11 cellular contexts compared by ENCODE assay signal in genomic region chr16:2284797-2285576, GRCh38. TPM values are rescaled to one million over a fixed set of nuclear protein-coding genes. Genes with fewer than 3 reads are reported as not detected.
DNase-seq lines count a peak whose midpoint lies in the region; ATAC-seq, FAIRE-seq and TF ChIP-seq lines count a peak whose summit lies in the region.
"Had no signal": no experiment of that assay in that cellular context is flagged by ENCODE, and none has a peak within 500 bp of the region (broad histone marks: within the 10 kb centered on the region; RNA-seq: fewer than 3 reads in every experiment).

No MANE protein-coding gene starts in this region.

- no peaks in the 10 kb centered on the region for H3K9me3 Mint-ChIP-seq in activated T-helper 17 cell treated with anti-CD3 and anti-CD28 coated beads, Interleukin-2, amount 50 U/mL, for 72 hours
- H3K9me3 Mint-ChIP-seq in activated CD4-positive, alpha-beta memory T cell treated with anti-CD3 and anti-CD28 coated beads for 36 hours, result no peaks in the 10 kb centered on the region
- H3K9me3 Mint-ChIP-seq: CD4-positive, CD25-positive, alpha-beta regulatory T cell had no signal

- no peak for FAIRE-seq in kidney (lab: Jason Lieb, UNC)

- no peak for ATAC-seq in DND-41 (ENCODE audit: insufficient read depth, low read depth)
- ATAC-seq in activated T-helper 17 cell treated with anti-CD3 and anti-CD28 coated beads, Interleukin-2, amount 50 U/mL, for 72 hours (replicated peaks), result no peak

- H3K9ac ChIP-seq in DND-41 (ENCODE audit: low read depth, low read length), result no peak overlapping the region
- no peak overlapping the region for H3K9ac ChIP-seq in kidney (ENCODE audit: low read length in 2 of 2)
- H3K9ac ChIP-seq: BLaER1 treated with 17β-estradiol and CSF1 and Interleukin-3, amounts not matched to agents 10 nM and 100 nM had no signal

- DNase-seq in DND-41 (no peak), WERI-Rb-1 (no peak), kidney (peak; percentile 66), spleen (peak; percentile 59), NCI-H524 treated with DMSO at 0.1 percent for 48 hours (lab: John Stamatoyannopoulos, UW) (no peak)
- DNase-seq in activated CD4-positive, alpha-beta memory T cell treated with anti-CD3 and anti-CD28 coated beads for 36 hours, result no peak
- DNase-seq: ACHN; CD4-positive, CD25-positive, alpha-beta regulatory T cell; DMS53 had no signal

- no peaks in the 10 kb centered on the region for H3K27me3 Mint-ChIP-seq in activated T-helper 17 cell treated with anti-CD3 and anti-CD28 coated beads, Interleukin-2, amount 50 U/mL, for 72 hours
- no peaks in the 10 kb centered on the region for H3K27me3 Mint-ChIP-seq in activated CD4-positive, alpha-beta memory T cell treated with anti-CD3 and anti-CD28 coated beads for 36 hours
- H3K27me3 Mint-ChIP-seq: CD4-positive, CD25-positive, alpha-beta regulatory T cell had no signal

- no peaks in the 10 kb centered on the region for H3K27me3 ChIP-seq in DND-41 (ENCODE audit: insufficient read depth, low read length, poor library complexity)
- H3K27me3 ChIP-seq in WERI-Rb-1 (ENCODE audit: insufficient read depth, low read depth, severe bottlenecking), result no peaks in the 10 kb centered on the region
- H3K27me3 ChIP-seq in spleen (replicated peaks in 1 of 7), result no peaks in the 10 kb centered on the region
- H3K27me3 ChIP-seq: BLaER1 treated with 17β-estradiol and CSF1 and Interleukin-3, amounts not matched to agents 10 nM and 100 nM had no signal

- no peak overlapping the region for H3K27ac ChIP-seq in DND-41 (ENCODE audit: low read length)
- peak overlapping the region; percentile 92 for H3K27ac ChIP-seq in WERI-Rb-1
- no peak overlapping the region for H3K27ac ChIP-seq in kidney (ENCODE audit: low read depth in 2 of 2, low read length in 2 of 2)
- H3K27ac ChIP-seq in spleen, result no peak overlapping the region
- H3K27ac ChIP-seq: BLaER1 treated with 17β-estradiol and CSF1 and Interleukin-3, amounts not matched to agents 10 nM and 100 nM had no signal

- CTCF ChIA-PET in activated CD4-positive, alpha-beta memory T cell treated with anti-CD3 and anti-CD28 coated beads for 36 hours (lab: Charles Lee), result no interaction called here

- H3K9me3 ChIP-seq in DND-41 (ENCODE audit: insufficient read depth, low read length, severe bottlenecking) (no peaks in the 10 kb centered on the region), WERI-Rb-1 (ENCODE audit: severe bottlenecking) (peaks cover 5% of the 10 kb centered on the region), kidney (ENCODE audit: control insufficient read depth in 1 of 2, low read length in 2 of 2) (no peaks in the 10 kb centered on the region), spleen (no peaks in the 10 kb centered on the region)
- H3K9me3 ChIP-seq: BLaER1 treated with 17β-estradiol and CSF1 and Interleukin-3, amounts not matched to agents 10 nM and 100 nM had no signal

- TF ChIP-seq CTCF in DND-41 (IDR thresholded peaks at IDR 0.05; ENCODE audit: borderline replicate concordance, extremely low read depth, low read length, poor library complexity, severe bottlenecking) (peak; percentile 3), WERI-Rb-1 (IDR thresholded peaks at IDR 0.05; ENCODE audit: low read depth, low read length) (no peak), kidney (IDR thresholded peaks at IDR 0.05; ENCODE audit: borderline replicate concordance, extremely low read depth, insufficient read depth) (no peak), spleen (IDR thresholded peaks at IDR 0.05 in 8 of 11, conservative IDR thresholded peaks at IDR 0.05 in 3 of 11) (no peak)

- H3K4me1 ChIP-seq in DND-41 (ENCODE audit: insufficient read depth, low read length), result no peaks in the 10 kb centered on the region
- H3K4me1 ChIP-seq in kidney (ENCODE audit: control insufficient read depth in 1 of 2, insufficient read depth in 1 of 2, low read depth in 1 of 2, low read length in 2 of 2), result no peaks in the 10 kb centered on the region
- no peaks in the 10 kb centered on the region for H3K4me1 ChIP-seq in spleen

- no peak overlapping the region for H2AFZ ChIP-seq in DND-41 (ENCODE audit: low read depth, low read length)

- H3K4me3 Mint-ChIP-seq in activated T-helper 17 cell treated with anti-CD3 and anti-CD28 coated beads, Interleukin-2, amount 50 U/mL, for 72 hours, result no peak overlapping the region
- no peak overlapping the region for H3K4me3 Mint-ChIP-seq in activated CD4-positive, alpha-beta memory T cell treated with anti-CD3 and anti-CD28 coated beads for 36 hours

- 86 to 95% (median 89%) methylated on average over 23 to 35 of the region's 35 CpGs for WGBS in spleen, 5 donors

- no peaks in the 10 kb centered on the region; the same call in 1 of the 2 replicates for H4K20me1 ChIP-seq in DND-41 (ENCODE audit: insufficient read depth, low read length)
- H4K20me1 ChIP-seq: BLaER1 treated with 17β-estradiol and CSF1 and Interleukin-3, amounts not matched to agents 10 nM and 100 nM had no signal

- no peaks in the 10 kb centered on the region for H3K36me3 ChIP-seq in DND-41 (ENCODE audit: insufficient read depth, low read length)
- H3K36me3 ChIP-seq in WERI-Rb-1, result peaks cover 55% of the 10 kb centered on the region
- H3K36me3 ChIP-seq in kidney (ENCODE audit: control insufficient read depth in 1 of 2, insufficient read depth in 2 of 2, low read length in 2 of 2), result no peaks in the 10 kb centered on the region
- H3K36me3 ChIP-seq in spleen, result peaks cover 0 to 76% (median 9%) of the 10 kb centered on the region in 6 donors

- POLR2A ChIA-PET in activated CD4-positive, alpha-beta memory T cell treated with anti-CD3 and anti-CD28 coated beads for 36 hours (lab: Charles Lee), result no interaction called here

- H3K4me3 ChIP-seq in DND-41 (ENCODE audit: low read depth in 1 of 2, low read length in 2 of 2), result no peak overlapping the region
- no peak overlapping the region for H3K4me3 ChIP-seq in WERI-Rb-1 (ENCODE audit: low read depth, low read length)
- H3K4me3 ChIP-seq in kidney (ENCODE audit: low read length in 2 of 2), result no peak overlapping the region
- H3K4me3 ChIP-seq in spleen, result no peak overlapping the region
- H3K4me3 ChIP-seq: BLaER1 treated with 17β-estradiol and CSF1 and Interleukin-3, amounts not matched to agents 10 nM and 100 nM had no signal

- no peaks in the 10 kb centered on the region for H3K36me3 Mint-ChIP-seq in activated T-helper 17 cell treated with anti-CD3 and anti-CD28 coated beads, Interleukin-2, amount 50 U/mL, for 72 hours (ENCODE audit: low read depth)
- H3K36me3 Mint-ChIP-seq in activated CD4-positive, alpha-beta memory T cell treated with anti-CD3 and anti-CD28 coated beads for 36 hours, result peaks cover 3% of the 10 kb centered on the region

- no peaks in the 10 kb centered on the region for H3K79me2 ChIP-seq in DND-41 (ENCODE audit: insufficient read depth, low read length)

- H3K4me1 Mint-ChIP-seq in activated T-helper 17 cell treated with anti-CD3 and anti-CD28 coated beads, Interleukin-2, amount 50 U/mL, for 72 hours, result no peaks in the 10 kb centered on the region
- no peaks in the 10 kb centered on the region for H3K4me1 Mint-ChIP-seq in activated CD4-positive, alpha-beta memory T cell treated with anti-CD3 and anti-CD28 coated beads for 36 hours (ENCODE audit: low read depth)
- H3K4me1 Mint-ChIP-seq: CD4-positive, CD25-positive, alpha-beta regulatory T cell had no signal

- H3K4me2 ChIP-seq in DND-41 (ENCODE audit: insufficient read depth, low read length), result no peak overlapping the region
- H3K4me2 ChIP-seq: BLaER1 treated with 17β-estradiol and CSF1 and Interleukin-3, amounts not matched to agents 10 nM and 100 nM had no signal

- TF ChIP-seq POLR2A in spleen (IDR thresholded peaks at IDR 0.05), result no peak

- intact Hi-C loops in kidney (cut with DNase I), result no loop called here
- intact Hi-C loops in spleen (cut with DNase I; ENCODE audit: low total_unique reads), result no loop called here
- intact Hi-C loops in activated CD4-positive, alpha-beta memory T cell treated with anti-CD3 and anti-CD28 coated beads for 36 hours (cut with micrococcal nuclease), result no loop called here

- H3K27ac Mint-ChIP-seq in activated T-helper 17 cell treated with anti-CD3 and anti-CD28 coated beads, Interleukin-2, amount 50 U/mL, for 72 hours, result no peak overlapping the region
- no peak overlapping the region for H3K27ac Mint-ChIP-seq in activated CD4-positive, alpha-beta memory T cell treated with anti-CD3 and anti-CD28 coated beads for 36 hours

RNA-seq across cellular contexts. Expression of gene RNPS1, which starts 17.1 kb away (rescaled TPM):
- 134 TPM for total RNA-seq in kidney
- polyA plus RNA-seq in kidney (ENCODE audit: insufficient read depth, low read depth, low replicate concordance), result 102 TPM
- total RNA-seq in spleen, result 100 to 1,000 TPM; 119 to 153 (median 132) TPM
- polyA plus RNA-seq in spleen, result 100 to 1,000 TPM; 123 to 180 (median 125) TPM
- total RNA-seq in activated T-helper 17 cell treated with anti-CD3 and anti-CD28 coated beads, Interleukin-2, amount 50 U/mL, for 72 hours, result 100 to 1,000 TPM; 205 to 314 TPM
- total RNA-seq in activated CD4-positive, alpha-beta memory T cell treated with anti-CD3 and anti-CD28 coated beads for 36 hours, result 100 to 1,000 TPM; 292 to 294 TPM

RNA-seq across cellular contexts. Expression of gene ECI1, which starts 33.6 kb away (rescaled TPM):
- total RNA-seq in kidney, result 98.1 TPM
- 233 TPM for polyA plus RNA-seq in kidney (ENCODE audit: insufficient read depth, low read depth, low replicate concordance)
- total RNA-seq in spleen, result 10 to 100 TPM; 20.6 to 35.2 (median 29.0) TPM
- 10 to 100 TPM; 42.0 to 54.8 (median 51.6) TPM for polyA plus RNA-seq in spleen
- 10 to 100 TPM; 36.7 to 50.6 TPM for total RNA-seq in activated T-helper 17 cell treated with anti-CD3 and anti-CD28 coated beads, Interleukin-2, amount 50 U/mL, for 72 hours
- total RNA-seq in activated CD4-positive, alpha-beta memory T cell treated with anti-CD3 and anti-CD28 coated beads for 36 hours, result 10 to 100 TPM; 50.7 to 52.5 TPM

RNA-seq across cellular contexts. Expression of gene DNASE1L2, which starts 48.7 kb away (rescaled TPM):
- total RNA-seq in kidney (0.88 TPM), spleen (1 to 10 TPM in 4 of 7 donors, under 1 TPM in 3; 0.72 to 1.7 (median 1.3) TPM)
- polyA plus RNA-seq in kidney (ENCODE audit: insufficient read depth, low read depth, low replicate concordance) (0.88 TPM), spleen (1 to 10 TPM in 2 of 3 donors, under 1 TPM in 1; 0.59 to 2.2 (median 1.2) TPM)
- total RNA-seq in activated T-helper 17 cell treated with anti-CD3 and anti-CD28 coated beads, Interleukin-2, amount 50 U/mL, for 72 hours, result 1 to 10 TPM; 2.4 to 2.7 TPM
- under 1 TPM; 0.63 to 0.67 TPM for total RNA-seq in activated CD4-positive, alpha-beta memory T cell treated with anti-CD3 and anti-CD28 coated beads for 36 hours
- polyA plus RNA-seq: CD4-positive, CD25-positive, alpha-beta regulatory T cell had no signal

RNA-seq across cellular contexts. Expression of gene ABCA3, which starts 55.5 kb away (rescaled TPM):
- 35.5 TPM for total RNA-seq in kidney
- 5.5 TPM for polyA plus RNA-seq in kidney (ENCODE audit: insufficient read depth, low read depth, low replicate concordance)
- total RNA-seq in spleen, result 10 to 100 TPM in 1 of 7 donors, 1 to 10 TPM in 6; 6.5 to 12.6 (median 7.3) TPM
- polyA plus RNA-seq in spleen, result 1 to 10 TPM; 2.5 to 5.5 (median 2.5) TPM
- total RNA-seq in activated T-helper 17 cell treated with anti-CD3 and anti-CD28 coated beads, Interleukin-2, amount 50 U/mL, for 72 hours, result 1 to 10 TPM; 4.7 to 5.2 TPM
- 1 to 10 TPM; 6.1 to 6.4 TPM for total RNA-seq in activated CD4-positive, alpha-beta memory T cell treated with anti-CD3 and anti-CD28 coated beads for 36 hours

Comparison
In these comparisons a context has a peak if more than half of its experiments do, and no peak if none do; other contexts are left out.
1. DNase-seq: peak in kidney (single experiment) and spleen (single experiment); none in DND-41 (single experiment), WERI-Rb-1 (single experiment), NCI-H524 treated with DMSO at 0.1 percent for 48 hours (single experiment) and activated CD4-positive, alpha-beta memory T cell treated with anti-CD3 and anti-CD28 coated beads for 36 hours (single experiment).